Comparison of ENCODE assay signal across 21 cellular contexts in the genomic region with DNA sequence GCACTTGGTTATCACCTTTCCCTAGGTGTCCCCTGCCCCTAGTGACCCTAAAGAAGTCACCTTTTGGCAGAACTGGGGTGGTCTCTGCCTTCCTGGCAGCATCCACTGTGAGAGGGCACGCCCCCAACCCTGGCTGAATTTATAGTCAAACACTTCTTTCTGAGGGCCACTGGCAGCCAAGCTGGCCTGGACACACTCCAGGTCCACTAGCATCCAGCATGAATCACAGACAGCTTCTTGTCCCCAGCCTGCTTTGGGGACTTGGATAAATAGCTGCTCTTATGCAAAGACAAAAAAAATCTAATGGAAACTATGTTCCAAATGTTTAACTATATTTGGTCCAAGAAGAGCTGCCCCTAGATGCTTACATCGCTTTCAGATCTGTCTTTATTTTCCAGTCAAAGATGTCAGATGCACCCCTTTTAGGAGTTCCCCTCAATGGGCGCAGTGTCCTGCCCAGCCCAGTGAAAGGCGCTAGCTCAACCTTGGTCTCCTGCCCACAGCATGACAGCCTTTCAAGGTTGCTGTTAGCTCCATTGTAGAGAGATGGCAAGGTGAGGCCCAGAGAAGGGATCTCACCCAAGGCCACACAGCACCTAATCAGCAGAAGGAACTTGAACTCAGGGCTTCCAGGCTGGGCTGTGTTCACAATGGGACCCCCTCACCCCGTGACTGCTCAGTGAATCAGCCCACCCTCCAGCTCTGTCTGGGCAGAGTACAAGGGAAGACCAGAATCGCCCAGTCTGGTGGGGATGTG. TPM values are rescaled to one million over a fixed set of nuclear protein-coding genes. Genes with fewer than 3 reads are reported as not detected.
A peak's percentile ranks its signal among the peaks of the same experiment; 100 is the strongest.
DNase-seq lines count a peak whose midpoint lies in the region; ATAC-seq and TF ChIP-seq lines count a peak whose summit lies in the region.
"Had no signal": no experiment of that assay in that cellular context is flagged by ENCODE, and none has a peak within 500 bp of the region (broad histone marks: within the 10 kb centered on the region; RNA-seq: fewer than 3 reads in every experiment).

No MANE protein-coding gene starts in this region.

- H3K9me3 Mint-ChIP-seq in chondrocyte (ENCODE audit: low read depth), result peaks cover 2% of the 10 kb centered on the region
- H3K9me3 Mint-ChIP-seq: activated naive CD4-positive, alpha-beta T cell treated with anti-CD3 and anti-CD28 coated beads, Interleukin-2, amount 50 U/mL, for 24 hours; central memory CD8-positive, alpha-beta T cell; nephron progenitor cell; T-helper 1 cell treated with Interleukin-12 subunit alpha and Interleukin-12 subunit beta and Interleukin-4 antibody, amounts not matched to agents 30 μg/mL and 1 μg/mL, for 36 hours had no signal

- H3K4me3 Mint-ChIP-seq in chondrocyte (ENCODE audit: unreplicated experiment), result no peak overlapping the region
- H3K4me3 Mint-ChIP-seq: activated naive CD4-positive, alpha-beta T cell treated with anti-CD3 and anti-CD28 coated beads, Interleukin-2, amount 50 U/mL, for 24 hours; central memory CD8-positive, alpha-beta T cell; nephron progenitor cell; T-helper 1 cell treated with Interleukin-12 subunit alpha and Interleukin-12 subunit beta and Interleukin-4 antibody, amounts not matched to agents 30 μg/mL and 1 μg/mL, for 36 hours had no signal

- peaks cover 2% of the 10 kb centered on the region for H3K36me3 Mint-ChIP-seq in chondrocyte (ENCODE audit: low read depth)
- H3K36me3 Mint-ChIP-seq: activated naive CD4-positive, alpha-beta T cell treated with anti-CD3 and anti-CD28 coated beads, Interleukin-2, amount 50 U/mL, for 24 hours had no signal

- ATAC-seq in left ventricle myocardium superior (peak; percentile 47), HG02852 (IDR thresholded peaks at IDR 0.05; ENCODE audit: unreplicated experiment) (no peak)
- ATAC-seq: activated CD4-positive, CD25-positive, alpha-beta regulatory T cell treated with anti-CD3 and anti-CD28 coated beads, Interleukin-2, amount 50 U/mL, for 24 hours; stimulated activated naive CD8-positive, alpha-beta T cell treated with anti-CD3 and anti-CD28 coated beads, Interleukin-15, Interleukin-2, amounts not matched to agents 100 U/mL and 50 U/mL, for 24 hours had no signal

- peaks cover 0 to 4% of the 10 kb centered on the region in 2 donors for H3K4me1 ChIP-seq in uterus

- no peaks in the 10 kb centered on the region for H3K27me3 Mint-ChIP-seq in chondrocyte (ENCODE audit: low read depth)

- TF ChIP-seq CTCF in chondrocyte (IDR thresholded peaks at IDR 0.05) (no peak), uterus (IDR thresholded peaks at IDR 0.05) (no peak)

- H3K9me3 ChIP-seq in uterus, result no peaks in the 10 kb centered on the region
- H3K9me3 ChIP-seq: BLaER1 treated with 17β-estradiol and CSF1 and Interleukin-3, amounts not matched to agents 10 nM and 100 nM had no signal

- no peak for DNase-seq in chondrocyte (ENCODE audit: low spot score)
- peak; percentile 72 for DNase-seq in left ventricle myocardium superior
- peak; percentile 87 for DNase-seq in posterior vena cava (ENCODE audit: low spot score)
- DNase-seq in uterus, result no peak
- no peak for DNase-seq in NCI-H2029 (lab: John Stamatoyannopoulos, UW)
- DNase-seq in NOMO-1 (lab: John Stamatoyannopoulos, UW; ENCODE audit: unreplicated experiment in 2 of 2), result no peak
- DNase-seq: activated T-cell treated with anti-CD3 and anti-CD28 coated beads for 4 hours; DND-41; NCI-H187 treated with DMSO at 0.1 percent for 48 hours; NCI-H526 treated with DMSO at 0.1 percent for 48 hours; nephron progenitor cell; stimulated activated naive CD8-positive, alpha-beta T cell treated with anti-CD3 and anti-CD28 coated beads, Interleukin-15, Interleukin-2, amounts not matched to agents 100 U/mL and 50 U/mL, for 24 hours had no signal

- no peak overlapping the region for H3K4me3 ChIP-seq in uterus
- H3K4me3 ChIP-seq: BLaER1 treated with 17β-estradiol and CSF1 and Interleukin-3, amounts not matched to agents 10 nM and 100 nM had no signal

- TF ChIP-seq POLR2A in uterus (IDR thresholded peaks at IDR 0.05), result no peak

- H3K36me3 ChIP-seq in uterus, result no peaks in the 10 kb centered on the region
- H3K36me3 ChIP-seq: BLaER1 treated with 17β-estradiol and CSF1 and Interleukin-3, amounts not matched to agents 10 nM and 100 nM had no signal

- peaks cover 50% of the 10 kb centered on the region for H3K4me1 Mint-ChIP-seq in chondrocyte (ENCODE audit: low read depth)
- H3K4me1 Mint-ChIP-seq: activated naive CD4-positive, alpha-beta T cell treated with anti-CD3 and anti-CD28 coated beads, Interleukin-2, amount 50 U/mL, for 24 hours; central memory CD8-positive, alpha-beta T cell had no signal

- H3K27me3 ChIP-seq in uterus, result no peaks in the 10 kb centered on the region
- H3K27me3 ChIP-seq: BLaER1 treated with 17β-estradiol and CSF1 and Interleukin-3, amounts not matched to agents 10 nM and 100 nM had no signal

- intact Hi-C loops in left ventricle myocardium superior (cut with micrococcal nuclease), result no loop called here
- intact Hi-C loops in posterior vena cava (cut with DNase I), result loop anchor here in 1 of 2 donors (5.0 kb wide), 1 partner anchor 1681 kb away; no protein-coding TSS in a partner anchor
- intact Hi-C loops in uterus (cut with DNase I; ENCODE audit: low total_unique reads), result no loop called here

- H3K27ac ChIP-seq in uterus, result peak overlapping the region; percentile 80 to 98
- H3K27ac ChIP-seq: BLaER1 treated with 17β-estradiol and CSF1 and Interleukin-3, amounts not matched to agents 10 nM and 100 nM; epithelial cell of prostate; RWPE1 had no signal

- H3K27ac Mint-ChIP-seq in chondrocyte (ENCODE audit: unreplicated experiment), result peak overlapping the region; percentile 8
- H3K27ac Mint-ChIP-seq: activated naive CD4-positive, alpha-beta T cell treated with anti-CD3 and anti-CD28 coated beads, Interleukin-2, amount 50 U/mL, for 24 hours; nephron progenitor cell; T-helper 1 cell treated with Interleukin-12 subunit alpha and Interleukin-12 subunit beta and Interleukin-4 antibody, amounts not matched to agents 30 μg/mL and 1 μg/mL, for 36 hours had no signal

RNA-seq across cellular contexts. Expression of gene RASL12, which starts 7.0 kb away (rescaled TPM):
- 1.7 to 13.1 TPM (median 12.7 TPM) in 3 replicates for total RNA-seq in chondrocyte
- total RNA-seq in left ventricle myocardium superior, result 18.9 TPM
- total RNA-seq in posterior vena cava, result 10 to 100 TPM; 82.4 to 93.9 TPM
- 100 to 1,000 TPM in 1 of 4 donors, 10 to 100 TPM in 3; 65.3 to 116 (median 76.6) TPM for total RNA-seq in uterus

RNA-seq across cellular contexts. Expression of gene SLC51B, which starts 15.6 kb away (rescaled TPM):
- not detected in 3 replicates for total RNA-seq in chondrocyte
- not detected for total RNA-seq in left ventricle myocardium superior
- not detected for total RNA-seq in posterior vena cava
- not detected for total RNA-seq in uterus

RNA-seq across cellular contexts. Expression of gene KBTBD13, which starts 15.7 kb away (rescaled TPM):
- total RNA-seq in chondrocyte, result not detected in 3 replicates
- total RNA-seq in left ventricle myocardium superior, result 10.6 TPM
- under 1 TPM; 0.37 to 0.57 TPM for total RNA-seq in posterior vena cava
- total RNA-seq in uterus, result 1 to 10 TPM in 1 of 4 donors, under 1 TPM in 1, not detected in 2; 0.21 to 1.3 TPM
- total RNA-seq: lower leg skin had no signal

RNA-seq across cellular contexts. Expression of gene MTFMT, which starts 31.4 kb away (rescaled TPM):
- 10.7 to 13.4 TPM (median 13.3 TPM) in 3 replicates for total RNA-seq in chondrocyte
- total RNA-seq in left ventricle myocardium superior, result 20.4 TPM
- 10 to 100 TPM; 14.9 to 20.0 TPM for total RNA-seq in posterior vena cava
- total RNA-seq in uterus, result 10 to 100 TPM; 11.5 to 30.1 (median 21.0) TPM

RNA-seq across cellular contexts. Expression of gene UBAP1L, which starts 54.2 kb away (rescaled TPM):
- total RNA-seq in chondrocyte (2.3 to 4.8 TPM (median 2.5 TPM) in 3 replicates), left ventricle myocardium superior (1.3 TPM), posterior vena cava (1 to 10 TPM; 3.6 to 3.7 TPM), uterus (10 to 100 TPM in 1 of 4 donors, 1 to 10 TPM in 2, under 1 TPM in 1; 0.77 to 16.0 (median 3.8) TPM)

Comparison
In these comparisons a context has a peak if more than half of its experiments do, and no peak if none do; other contexts are left out.
1. DNase-seq: peak in left ventricle myocardium superior (single experiment) and posterior vena cava (single experiment); none in chondrocyte (single experiment), uterus (0 of 2), NCI-H2029 (single experiment) and NOMO-1 (0 of 2).